Comparison of ENCODE assay signal across 1 cellular context in genomic region chr12:57780284-57780897, GRCh38.
TF ChIP-seq lines count a peak whose summit lies in the region.

No MANE protein-coding gene starts in this region.

TF ChIP-seq in SK-N-SH, 30 proteins besides CTCF, POLR2A, EP300 and RAD21:
- TF ChIP-seq TAF1 (IDR thresholded peaks at IDR 0.05; ENCODE audit: borderline replicate concordance, low read depth, low read length) = no peak
- no peak for TF ChIP-seq FOSL2 (IDR thresholded peaks at IDR 0.05; ENCODE audit: borderline replicate concordance, low read depth)
- no peak for TF ChIP-seq USF2 (IDR thresholded peaks at IDR 0.05; ENCODE audit: borderline replicate concordance, low read depth, low read length)
- no peak for TF ChIP-seq TEAD4 (IDR thresholded peaks at IDR 0.05; ENCODE audit: borderline replicate concordance, insufficient read depth)
- no peak for TF ChIP-seq YY1 (IDR thresholded peaks at IDR 0.05; ENCODE audit: low read depth)
- TF ChIP-seq, protein P1, sequence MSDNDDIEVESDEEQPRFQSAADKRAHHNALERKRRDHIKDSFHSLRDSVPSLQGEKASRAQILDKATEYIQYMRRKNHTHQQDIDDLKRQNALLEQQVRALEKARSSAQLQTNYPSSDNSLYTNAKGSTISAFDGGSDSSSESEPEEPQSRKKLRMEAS (IDR thresholded peaks at IDR 0.05; ENCODE audit: low read depth) = no peak
- TF ChIP-seq, protein P2, sequence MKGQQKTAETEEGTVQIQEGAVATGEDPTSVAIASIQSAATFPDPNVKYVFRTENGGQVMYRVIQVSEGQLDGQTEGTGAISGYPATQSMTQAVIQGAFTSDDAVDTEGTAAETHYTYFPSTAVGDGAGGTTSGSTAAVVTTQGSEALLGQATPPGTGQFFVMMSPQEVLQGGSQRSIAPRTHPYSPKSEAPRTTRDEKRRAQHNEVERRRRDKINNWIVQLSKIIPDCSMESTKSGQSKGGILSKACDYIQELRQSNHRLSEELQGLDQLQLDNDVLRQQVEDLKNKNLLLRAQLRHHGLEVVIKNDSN (IDR thresholded peaks at IDR 0.05; ENCODE audit: borderline replicate concordance, low read depth) = no peak
- no peak for TF ChIP-seq POLR2AphosphoS5 (IDR thresholded peaks at IDR 0.05; ENCODE audit: low read depth, low read length)
- no peak for TF ChIP-seq SIN3A (IDR thresholded peaks at IDR 0.05; ENCODE audit: borderline replicate concordance, low read depth, low read length)
- TF ChIP-seq, protein P3, sequence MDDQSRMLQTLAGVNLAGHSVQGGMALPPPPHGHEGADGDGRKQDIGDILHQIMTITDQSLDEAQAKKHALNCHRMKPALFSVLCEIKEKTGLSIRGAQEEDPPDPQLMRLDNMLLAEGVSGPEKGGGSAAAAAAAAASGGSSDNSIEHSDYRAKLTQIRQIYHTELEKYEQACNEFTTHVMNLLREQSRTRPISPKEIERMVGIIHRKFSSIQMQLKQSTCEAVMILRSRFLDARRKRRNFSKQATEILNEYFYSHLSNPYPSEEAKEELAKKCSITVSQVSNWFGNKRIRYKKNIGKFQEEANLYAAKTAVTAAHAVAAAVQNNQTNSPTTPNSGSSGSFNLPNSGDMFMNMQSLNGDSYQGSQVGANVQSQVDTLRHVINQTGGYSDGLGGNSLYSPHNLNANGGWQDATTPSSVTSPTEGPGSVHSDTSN (IDR thresholded peaks at IDR 0.05) = no peak
- TF ChIP-seq NFIC (IDR thresholded peaks at IDR 0.05; ENCODE audit: borderline replicate concordance) = no peak
- no peak for TF ChIP-seq RXRA (IDR thresholded peaks at IDR 0.05; ENCODE audit: borderline replicate concordance, low read depth)
- no peak for TF ChIP-seq NRF1 (IDR thresholded peaks at IDR 0.05; ENCODE audit: low read depth, low read length)
- no peak for TF ChIP-seq GATA2 (CRISPR knock-in tag; IDR thresholded peaks at IDR 0.05)
- no peak for TF ChIP-seq JUND (IDR thresholded peaks at IDR 0.05)
- TF ChIP-seq SMC3 (IDR thresholded peaks at IDR 0.05; ENCODE audit: low read depth, low read length) = no peak
- no peak for TF ChIP-seq CHD2 (IDR thresholded peaks at IDR 0.05; ENCODE audit: low read length, partially characterized antibody)
- TF ChIP-seq, protein P4, sequence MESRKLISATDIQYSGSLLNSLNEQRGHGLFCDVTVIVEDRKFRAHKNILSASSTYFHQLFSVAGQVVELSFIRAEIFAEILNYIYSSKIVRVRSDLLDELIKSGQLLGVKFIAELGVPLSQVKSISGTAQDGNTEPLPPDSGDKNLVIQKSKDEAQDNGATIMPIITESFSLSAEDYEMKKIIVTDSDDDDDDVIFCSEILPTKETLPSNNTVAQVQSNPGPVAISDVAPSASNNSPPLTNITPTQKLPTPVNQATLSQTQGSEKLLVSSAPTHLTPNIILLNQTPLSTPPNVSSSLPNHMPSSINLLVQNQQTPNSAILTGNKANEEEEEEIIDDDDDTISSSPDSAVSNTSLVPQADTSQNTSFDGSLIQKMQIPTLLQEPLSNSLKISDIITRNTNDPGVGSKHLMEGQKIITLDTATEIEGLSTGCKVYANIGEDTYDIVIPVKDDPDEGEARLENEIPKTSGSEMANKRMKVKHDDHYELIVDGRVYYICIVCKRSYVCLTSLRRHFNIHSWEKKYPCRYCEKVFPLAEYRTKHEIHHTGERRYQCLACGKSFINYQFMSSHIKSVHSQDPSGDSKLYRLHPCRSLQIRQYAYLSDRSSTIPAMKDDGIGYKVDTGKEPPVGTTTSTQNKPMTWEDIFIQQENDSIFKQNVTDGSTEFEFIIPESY (IDR thresholded peaks at IDR 0.05; ENCODE audit: borderline replicate concordance, low read depth) = no peak
- no peak for TF ChIP-seq ELF1 (IDR thresholded peaks at IDR 0.05)
